ENCODE assay signal across 8 cellular contexts in the genomic region with DNA sequence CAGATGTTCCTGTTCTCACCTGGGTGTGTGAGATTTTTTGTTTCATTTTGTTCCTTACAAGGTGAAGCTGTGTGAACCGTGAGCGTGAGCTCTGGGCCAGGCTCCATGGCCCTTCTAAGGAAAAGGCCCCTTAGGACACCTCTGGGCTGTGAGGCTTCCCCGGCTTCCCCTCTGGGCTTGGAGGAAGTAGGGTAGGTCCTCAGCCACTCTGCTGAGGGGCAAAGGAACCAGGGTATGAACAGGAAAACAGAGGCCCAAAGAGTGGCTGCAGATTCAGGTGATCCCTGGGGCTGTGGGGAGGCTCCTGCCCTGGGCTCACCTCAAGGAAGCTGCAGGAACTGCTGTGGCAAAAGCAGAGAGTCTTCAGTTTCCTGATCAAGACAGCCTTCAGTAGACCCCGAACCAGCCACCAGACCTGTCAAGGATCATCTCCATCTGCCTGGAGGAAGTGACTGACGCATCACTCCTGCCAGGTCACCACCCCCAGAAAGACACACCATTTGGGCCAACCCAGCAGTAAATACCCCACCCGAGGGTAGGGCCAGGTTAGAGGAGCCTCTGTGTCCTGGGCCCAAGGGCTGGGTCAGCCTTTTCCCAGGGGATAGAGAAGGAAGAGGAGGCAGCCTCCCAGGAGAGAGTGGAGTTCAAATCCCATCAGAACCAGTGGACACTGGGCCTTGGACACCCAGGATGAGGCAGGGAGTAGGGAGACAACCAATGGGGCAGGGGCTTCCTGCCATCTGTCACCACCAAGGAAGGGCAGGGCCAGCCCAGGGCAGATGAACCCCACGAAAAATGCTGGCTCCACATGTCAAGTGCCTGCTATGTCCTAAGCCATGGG. TPM values are rescaled to one million over a fixed set of nuclear protein-coding genes. Genes with fewer than 3 reads are reported as not detected.
A peak's percentile ranks its signal among the peaks of the same experiment; 100 is the strongest.
DNase-seq lines count a peak whose midpoint lies in the region; ATAC-seq and TF ChIP-seq lines count a peak whose summit lies in the region.

No MANE protein-coding gene starts in this region.

- peaks cover 18% of the 10 kb centered on the region for H3K36me3 Mint-ChIP-seq in activated B cell treated with CpG ODN at 0.5 μM for 24 hours (ENCODE audit: low read depth)
- no peaks in the 10 kb centered on the region for H3K36me3 Mint-ChIP-seq in progenitor cell of endocrine pancreas (ENCODE audit: insufficient read depth)

- H3K9me3 Mint-ChIP-seq in activated B cell treated with CpG ODN at 0.5 μM for 24 hours, result no peaks in the 10 kb centered on the region
- H3K9me3 Mint-ChIP-seq in progenitor cell of endocrine pancreas (ENCODE audit: low read depth), result no peaks in the 10 kb centered on the region

- POLR2A ChIA-PET in activated B cell treated with CpG ODN at 0.5 μM for 24 hours (lab: Charles Lee), result interaction anchor here (0.6 to 12.3 kb wide), 11 partner anchors 8 to 134 kb away, joined by 3 to 457 read pairs (median 4); partner anchors contain the start of genes CDK9, SH2D3C and ST6GALNAC4

- CTCF ChIA-PET in activated B cell treated with CpG ODN at 0.5 μM for 24 hours (lab: Charles Lee), result interaction anchor here (1.1 to 2.3 kb wide), 3 partner anchors 10 to 35 kb away, joined by 4 to 21 read pairs (median 5); partner anchors contain the start of gene ST6GALNAC4

- peak overlapping the region; percentile 98 for H3K27ac Mint-ChIP-seq in activated B cell treated with CpG ODN at 0.5 μM for 24 hours
- H3K27ac Mint-ChIP-seq in progenitor cell of endocrine pancreas, result peak overlapping the region; percentile 52

- in situ Hi-C loops in GM13976 (cut with MboI; ENCODE audit: low sequenced_read_pairs, unreplicated experiment), result no loop called here

- peak; percentile 50 for ATAC-seq in activated B cell treated with CpG ODN at 0.5 μM for 24 hours (ENCODE audit: low read depth)
- no peak for ATAC-seq in HG03196 (IDR thresholded peaks at IDR 0.05; ENCODE audit: unreplicated experiment)

- TF ChIP-seq CTCF in GM13976 (IDR thresholded peaks at IDR 0.05; ENCODE audit: borderline replicate concordance, control extremely low read depth, extremely low read depth, insufficient read depth, missing control alignments) (no peak), activated B cell treated with CpG ODN at 0.5 μM for 24 hours (IDR thresholded peaks at IDR 0.05) (no peak), progenitor cell of endocrine pancreas (IDR thresholded peaks at IDR 0.05; ENCODE audit: unreplicated experiment) (no peak)

- H3K4me3 Mint-ChIP-seq in activated B cell treated with CpG ODN at 0.5 μM for 24 hours (peak overlapping the region; percentile 80), progenitor cell of endocrine pancreas (ENCODE audit: low read depth) (no peak overlapping the region)

- DNase-seq in GM13976 (ENCODE audit: low spot score) (peak; percentile 55), activated B cell treated with CpG ODN at 0.5 μM for 24 hours (peak; percentile 39), progenitor cell of endocrine pancreas (ENCODE audit: low spot score, unreplicated experiment) (no peak), COLO829 (ENCODE audit: low spot score) (no peak), SW 1271 (lab: John Stamatoyannopoulos, UW) (no peak), HPDE6-E6E7 (ENCODE audit: extremely low spot score) (no peak)
- DNase-seq in effector CD4-positive, alpha-beta T cell, result peak; percentile 73

- H3K4me1 Mint-ChIP-seq in activated B cell treated with CpG ODN at 0.5 μM for 24 hours, result peaks cover 72% of the 10 kb centered on the region
- H3K4me1 Mint-ChIP-seq in progenitor cell of endocrine pancreas (ENCODE audit: low read depth), result peaks cover 7% of the 10 kb centered on the region

- intact Hi-C loops in activated B cell treated with CpG ODN at 0.5 μM for 24 hours (cut with micrococcal nuclease), result no loop called here

- H3K27me3 Mint-ChIP-seq in activated B cell treated with CpG ODN at 0.5 μM for 24 hours, result no peaks in the 10 kb centered on the region
- no peaks in the 10 kb centered on the region for H3K27me3 Mint-ChIP-seq in progenitor cell of endocrine pancreas

RNA-seq across cellular contexts. Expression of gene ST6GALNAC6, which starts 5.7 kb away (rescaled TPM):
- total RNA-seq in activated B cell treated with CpG ODN at 0.5 μM for 24 hours (39.9 and 47.5 TPM in 2 replicates), progenitor cell of endocrine pancreas (31.1 and 36.7 TPM in 2 replicates)

RNA-seq across cellular contexts. Expression of gene ST6GALNAC4, which starts 11.7 kb away (rescaled TPM):
- total RNA-seq in activated B cell treated with CpG ODN at 0.5 μM for 24 hours (71.3 and 85.4 TPM in 2 replicates), progenitor cell of endocrine pancreas (7.0 and 7.7 TPM in 2 replicates)

RNA-seq across cellular contexts. Expression of gene PIP5KL1, which starts 25.5 kb away (rescaled TPM):
- 1.7 and 1.8 TPM in 2 replicates for total RNA-seq in activated B cell treated with CpG ODN at 0.5 μM for 24 hours
- total RNA-seq in progenitor cell of endocrine pancreas, result 3.4 and 3.6 TPM in 2 replicates

RNA-seq across cellular contexts. Expression of gene AK1, which starts 27.6 kb away (rescaled TPM):
- total RNA-seq in activated B cell treated with CpG ODN at 0.5 μM for 24 hours (6.9 and 8.1 TPM in 2 replicates), progenitor cell of endocrine pancreas (46.2 and 46.5 TPM in 2 replicates)

RNA-seq across cellular contexts. Expression of gene DPM2, which starts 32.5 kb away (rescaled TPM):
- total RNA-seq in activated B cell treated with CpG ODN at 0.5 μM for 24 hours, result 41.4 and 50.6 TPM in 2 replicates
- 34.0 and 37.7 TPM in 2 replicates for total RNA-seq in progenitor cell of endocrine pancreas

Comparison
In these comparisons a context has a peak if more than half of its experiments do, and no peak if none do; other contexts are left out.
1. DNase-seq: peak in GM13976 (single experiment), activated B cell treated with CpG ODN at 0.5 μM for 24 hours (single experiment) and effector CD4-positive, alpha-beta T cell (single experiment); none in progenitor cell of endocrine pancreas (single experiment), COLO829 (single experiment), SW 1271 (0 of 2) and HPDE6-E6E7 (single experiment).